Comparison of ENCODE assay signal across 9 cellular contexts in genomic region chr2:171260471-171261424, GRCh38.
DNase-seq lines count a peak whose midpoint lies in the region; ATAC-seq and TF ChIP-seq lines count a peak whose summit lies in the region.
"Had no signal": no experiment of that assay in that cellular context is flagged by ENCODE, and none has a peak within 500 bp of the region (broad histone marks: within the 10 kb centered on the region; RNA-seq: fewer than 3 reads in every experiment).

No MANE protein-coding gene starts in this region.

- ATAC-seq in GM18520 (IDR thresholded peaks at IDR 0.05; ENCODE audit: unreplicated experiment) (peak; percentile 46), left colon (no peak)

- H3K27ac Mint-ChIP-seq in nephron progenitor cell, result no peak overlapping the region

- peak overlapping the region; percentile 6 for H3K27ac ChIP-seq in HL-60 (replicated peaks)
- H3K27ac ChIP-seq in coronary artery, result no peak overlapping the region

- no peaks in the 10 kb centered on the region for H3K36me3 Mint-ChIP-seq in nephron progenitor cell (ENCODE audit: low read depth)

- peak in 1 of 2 experiments; percentile 23 for DNase-seq in HL-60 (ENCODE audit: low read depth in 1 of 2, low spot score in 1 of 2)
- DNase-seq in activated CD4-positive, alpha-beta T cell treated with anti-CD3 and anti-CD28 coated beads, Interleukin-2, amount 50 U/mL, for 48 hours, result peak; percentile 33 to 57
- DNase-seq in stimulated activated CD4-positive, alpha-beta T cell treated with anti-CD3 and anti-CD28 coated beads, Interleukin-15, amount 100 ng/mL, for 24 hours, result peak; percentile 63
- DNase-seq in left colon, result no peak
- no peak for DNase-seq in nephron progenitor cell
- no peak for DNase-seq in NCI-H446 (lab: John Stamatoyannopoulos, UW)
- DNase-seq in coronary artery (ENCODE audit: low spot score), result no peak
- DNase-seq: amygdala had no signal

- peaks cover 4% of the 10 kb centered on the region for H3K9me3 Mint-ChIP-seq in nephron progenitor cell

- no peak overlapping the region for H3K4me3 Mint-ChIP-seq in nephron progenitor cell

- no peaks in the 10 kb centered on the region for H3K27me3 ChIP-seq in HL-60 (ENCODE audit: insufficient read depth, poor library complexity, severe bottlenecking)

- H3K27me3 Mint-ChIP-seq in nephron progenitor cell (ENCODE audit: low read depth, poor library complexity), result no peaks in the 10 kb centered on the region

- TF ChIP-seq CTCF in HL-60 (IDR thresholded peaks at IDR 0.05; ENCODE audit: insufficient read depth, low read length) (no peak), nephron progenitor cell (IDR thresholded peaks at IDR 0.05) (no peak), coronary artery (IDR thresholded peaks at IDR 0.05) (no peak)

- intact Hi-C loops in left colon (cut with DNase I, micrococcal nuclease), result no loop called here

- H3K4me3 ChIP-seq in HL-60 (replicated peaks; ENCODE audit: insufficient read depth, low read length), result no peak overlapping the region
- H3K4me3 ChIP-seq in coronary artery, result no peak overlapping the region

- H3K4me1 Mint-ChIP-seq in nephron progenitor cell, result no peaks in the 10 kb centered on the region

Comparison
In these comparisons a context has a peak if more than half of its experiments do, and no peak if none do; other contexts are left out.
1. DNase-seq: peak in activated CD4-positive, alpha-beta T cell treated with anti-CD3 and anti-CD28 coated beads, Interleukin-2, amount 50 U/mL, for 48 hours (2 of 2) and stimulated activated CD4-positive, alpha-beta T cell treated with anti-CD3 and anti-CD28 coated beads, Interleukin-15, amount 100 ng/mL, for 24 hours (single experiment); none in left colon (0 of 2), nephron progenitor cell (single experiment), NCI-H446 (0 of 2) and coronary artery (single experiment).